Comparison of ENCODE assay signal across 8 cellular contexts in genomic region chr11:17528181-17528691, GRCh38. TPM values are rescaled to one million over a fixed set of nuclear protein-coding genes. Genes with fewer than 3 reads are reported as not detected.
DNase-seq lines count a peak whose midpoint lies in the region; ATAC-seq and TF ChIP-seq lines count a peak whose summit lies in the region.

No MANE protein-coding gene starts in this region.

- WGBS in psoas muscle, 3 donors: 32 to 51% (median 38%) methylated on average over 9 of the region's 9 CpGs

- ATAC-seq in GM18909 (IDR thresholded peaks at IDR 0.05; ENCODE audit: poor library complexity, unreplicated experiment) (peak; percentile 77), Right ventricle myocardium superior (ENCODE audit: poor library complexity) (peak; percentile 85), psoas muscle (peak; percentile 82 to 93 (median 86)), GM18870 (IDR thresholded peaks at IDR 0.05; ENCODE audit: unreplicated experiment) (no peak)

- H3K4me1 ChIP-seq in Peyer's patch (peaks cover 0 to 25% (median 3%) of the 10 kb centered on the region in 4 donors), psoas muscle (peaks cover 3% of the 10 kb centered on the region)

- TF ChIP-seq CTCF in AG04450 (IDR thresholded peaks at IDR 0.05; ENCODE audit: low read depth, low read length) (peak; percentile 71), Peyer's patch (IDR thresholded peaks at IDR 0.05) (peak in 4 of 6 experiments; percentile 55 to 75 (median 68)), psoas muscle (IDR thresholded peaks at IDR 0.05) (peak; percentile 68)

- peaks cover 0 to 39% (median 0%) of the 10 kb centered on the region in 3 donors for H3K36me3 ChIP-seq in Peyer's patch
- no peaks in the 10 kb centered on the region for H3K36me3 ChIP-seq in psoas muscle (ENCODE audit: insufficient read depth in 1 of 2, low read depth in 1 of 2)

- intact Hi-C loops in Right ventricle myocardium superior (cut with DNase I): no loop called here
- intact Hi-C loops in psoas muscle (cut with DNase I): no loop called here

- H3K27ac ChIP-seq in AG04450 (ENCODE audit: low read depth, low read length) (no peak overlapping the region), Peyer's patch (no peak overlapping the region), psoas muscle (no peak overlapping the region)

- peaks cover 11% of the 10 kb centered on the region for H3K27me3 ChIP-seq in AG04450 (ENCODE audit: control insufficient read depth, insufficient read depth, low read length)
- H3K27me3 ChIP-seq in Peyer's patch: no peaks in the 10 kb centered on the region
- no peaks in the 10 kb centered on the region for H3K27me3 ChIP-seq in psoas muscle (ENCODE audit: insufficient read depth in 3 of 3, low read length in 2 of 3)

- H3K9me3 ChIP-seq in AG04450 (ENCODE audit: control insufficient read depth, insufficient read depth, low read length) (no peaks in the 10 kb centered on the region), Peyer's patch (no peaks in the 10 kb centered on the region), psoas muscle (no peaks in the 10 kb centered on the region)

- TF ChIP-seq POLR2A in Peyer's patch (IDR thresholded peaks at IDR 0.05): no peak

- H3K4me3 ChIP-seq in AG04450 (ENCODE audit: low read depth, low read length) (no peak overlapping the region), Peyer's patch (no peak overlapping the region), psoas muscle (no peak overlapping the region)

- DNase-seq in AG04450 (ENCODE audit: low read depth, low spot score) (no peak), HT-29 (ENCODE audit: low spot score) (peak; percentile 68), Peyer's patch (peak; percentile 20 to 72 (median 67)), Right ventricle myocardium superior (peak; percentile 61), psoas muscle (peak; percentile 48 to 71)
- peak; percentile 54 for DNase-seq in activated naive CD4-positive, alpha-beta T cell treated with anti-CD3 and anti-CD28 coated beads, Interleukin-2, amount 50 U/mL, for 16 hours

- POLR2A ChIA-PET in AG04450 (lab: Yijun Ruan, JAX): no interaction called here

- CTCF ChIA-PET in AG04450 (lab: Charles Lee): interaction anchor here (0.6 to 2.9 kb wide), 33 partner anchors 8 to 740 kb away, joined by 3 to 39 read pairs (median 4); partner anchors contain the start of genes KCNJ11 and USH1C

RNA-seq across cellular contexts. Expression of gene USH1C, which starts 16.0 kb away (rescaled TPM):
- polyA plus RNA-seq in AG04450 (2011; rRNA removed) (not detected in 2 replicates), psoas muscle (under 1 TPM; 0.05 to 0.44 (median 0.14) TPM)
- not detected in 2 replicates for polyA minus RNA-seq in AG04450 (2011; rRNA and poly(A)+ RNA removed)
- total RNA-seq in HT-29 (2014; rRNA removed; shearing (Covaris generic)): 78.0 and 86.2 TPM in 2 replicates
- total RNA-seq in Peyer's patch (100 to 1,000 TPM in 3 of 4 donors, 10 to 100 TPM in 1; 90.8 to 302 (median 245) TPM), Right ventricle myocardium superior (0.78 TPM), psoas muscle (not detected)

RNA-seq across cellular contexts. Expression of gene OTOG, which starts 18.8 kb away (rescaled TPM):
- polyA plus RNA-seq in AG04450 (2011; rRNA removed) (not detected in 2 replicates), psoas muscle (not detected)
- not detected in 2 replicates for polyA minus RNA-seq in AG04450 (2011; rRNA and poly(A)+ RNA removed)
- not detected in 2 replicates for total RNA-seq in HT-29 (2014; rRNA removed; shearing (Covaris generic))
- total RNA-seq in Peyer's patch (under 1 TPM in 1 of 4 donors, not detected in 3; 0.09 TPM), Right ventricle myocardium superior (not detected), psoas muscle (not detected)

RNA-seq across cellular contexts. Expression of gene ABCC8, which starts 51.6 kb away (rescaled TPM):
- polyA plus RNA-seq in AG04450 (2011; rRNA removed): not detected in 2 replicates
- polyA minus RNA-seq in AG04450 (2011; rRNA and poly(A)+ RNA removed): not detected in 2 replicates
- total RNA-seq in HT-29 (2014; rRNA removed; shearing (Covaris generic)): 0.08 and 0.52 TPM in 2 replicates
- total RNA-seq in Peyer's patch: 100 to 1,000 TPM in 1 of 4 donors, 10 to 100 TPM in 2, 1 to 10 TPM in 1; 7.4 to 301 (median 19.2) TPM
- 0.91 TPM for total RNA-seq in Right ventricle myocardium superior
- 1 to 10 TPM in 3 of 4 donors, under 1 TPM in 1; 0.64 to 3.5 (median 1.3) TPM for total RNA-seq in psoas muscle
- polyA plus RNA-seq in psoas muscle: under 1 TPM; 0.26 to 0.75 (median 0.32) TPM

Comparison
In these comparisons a context has a peak if more than half of its experiments do, and no peak if none do; other contexts are left out.
1. RNA of gene USH1C, which starts 16.0 kb away (total RNA-seq): 90.8 to 302 TPM in Peyer's patch and 78.0 to 86.2 TPM in HT-29; 0.78 TPM in Right ventricle myocardium superior (single experiment) and not detected in psoas muscle; every median in the first group is over 10 times any median in the second.
2. Peak in every context shown above with its lines, with median percentiles within 50 percentile points of each other: CTCF ChIP-seq.